9 cellular contexts compared by ENCODE assay signal in the genomic region with DNA sequence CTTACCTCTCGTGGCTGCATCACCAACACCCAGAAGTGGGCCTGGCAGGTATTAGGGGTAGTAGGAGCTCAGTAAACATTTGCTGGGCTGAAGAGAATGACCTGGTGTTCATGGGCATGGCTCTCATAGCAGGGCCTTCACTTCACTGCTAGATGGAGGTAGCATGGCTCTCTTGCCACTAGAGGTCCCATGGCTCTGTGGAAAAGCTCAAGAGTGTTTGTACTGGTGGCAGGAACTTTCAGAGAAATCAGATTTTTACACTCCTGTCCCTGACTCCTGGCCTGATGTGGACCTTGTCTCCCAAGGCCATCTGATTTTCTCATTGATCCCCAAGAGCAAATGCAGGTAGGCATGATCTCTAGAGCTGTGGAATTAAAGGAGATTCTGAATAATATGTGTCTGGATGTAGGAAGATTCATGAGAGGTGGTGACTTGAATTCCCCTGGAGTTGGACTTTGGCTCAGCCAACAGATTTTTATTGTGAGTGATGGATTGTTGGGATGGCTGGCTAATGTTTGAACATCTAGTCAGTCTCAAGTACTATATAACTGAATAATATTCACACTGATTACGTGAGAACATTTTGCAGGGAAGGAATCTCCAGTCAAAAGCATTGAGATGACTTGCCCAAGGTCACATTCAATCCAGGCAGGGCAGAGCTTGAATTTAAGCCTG.
DNase-seq lines count a peak whose midpoint lies in the region; ATAC-seq, FAIRE-seq and TF ChIP-seq lines count a peak whose summit lies in the region.
"Had no signal": no experiment of that assay in that cellular context is flagged by ENCODE, and none has a peak within 500 bp of the region (broad histone marks: within the 10 kb centered on the region; RNA-seq: fewer than 3 reads in every experiment).

No MANE protein-coding gene starts in this region.

- FAIRE-seq in TTC549 (lab: Jason Lieb, UNC): peak; percentile 76

- H3K4me3 ChIP-seq in HFF-Myc (replicated peaks; ENCODE audit: low read depth, low read length): no peak overlapping the region
- no peak overlapping the region for H3K4me3 ChIP-seq in foreskin fibroblast (ENCODE audit: low read depth in 1 of 2, low read length in 2 of 2)
- H3K4me3 ChIP-seq: skin epidermis had no signal

- DNase-seq in DMS114 treated with DMSO at 0.1 percent for 48 hours (lab: John Stamatoyannopoulos, UW; ENCODE audit: unreplicated experiment): peak; percentile 58
- DNase-seq in HFF-Myc (ENCODE audit: extremely low read depth, low read depth): no peak
- DNase-seq in foreskin fibroblast: peak; percentile 41 to 77
- DNase-seq in superior temporal gyrus (ENCODE audit: extremely low spot score): peak; percentile 29
- DNase-seq in activated CD4-positive, alpha-beta T cell treated with anti-CD3 and anti-CD28 coated beads for 1 hour: no peak

- peak; percentile 64 for TF ChIP-seq CTCF in HFF-Myc (IDR thresholded peaks at IDR 0.05; ENCODE audit: low read depth, low read length, missing control alignments)
- peak; percentile 72 for TF ChIP-seq CTCF in foreskin fibroblast (IDR thresholded peaks at IDR 0.05; ENCODE audit: low read depth, low read length)

- no peak for ATAC-seq in HG02852 (IDR thresholded peaks at IDR 0.05; ENCODE audit: unreplicated experiment)
- no peak for ATAC-seq in HG02973 (IDR thresholded peaks at IDR 0.05; ENCODE audit: unreplicated experiment)

Comparison
In these comparisons a context has a peak if more than half of its experiments do, and no peak if none do; other contexts are left out.
1. DNase-seq: peak in DMS114 treated with DMSO at 0.1 percent for 48 hours (single experiment), foreskin fibroblast (2 of 2) and superior temporal gyrus (single experiment); none in HFF-Myc (single experiment) and activated CD4-positive, alpha-beta T cell treated with anti-CD3 and anti-CD28 coated beads for 1 hour (single experiment).